Comparison of ENCODE assay signal across 8 cellular contexts in genomic region chr14:70655110-70655826, GRCh38. TPM values are rescaled to one million over a fixed set of nuclear protein-coding genes. Genes with fewer than 3 reads are reported as not detected.
DNase-seq lines count a peak whose midpoint lies in the region; ATAC-seq and TF ChIP-seq lines count a peak whose summit lies in the region.

No MANE protein-coding gene starts in this region.

- H3K27me3 ChIP-seq in right lobe of liver, result no peaks in the 10 kb centered on the region

- H3K4me1 ChIP-seq in right lobe of liver, result no peaks in the 10 kb centered on the region

- ATAC-seq in GM21447 (IDR thresholded peaks at IDR 0.05; ENCODE audit: unreplicated experiment) (peak; percentile 67), right lobe of liver (peak; percentile 24 to 42 (median 38))

- DNase-seq in Calu3 (peak; percentile 31), right lobe of liver (no peak), posterior cingulate gyrus (no peak), cardiac septum (ENCODE audit: low spot score) (no peak), NCI-H187 (lab: John Stamatoyannopoulos, UW) (no peak)
- DNase-seq in Jurkat, Clone E6-1 (ENCODE audit: low read depth, low spot score), result peak; percentile 85
- DNase-seq in activated CD8-positive, alpha-beta memory T cell treated with anti-CD3 and anti-CD28 coated beads, Interleukin-2, amount 50 U/mL, for 4 hours, result peak; percentile 58

- no peaks in the 10 kb centered on the region for H3K9me3 ChIP-seq in right lobe of liver

- H3K36me3 Mint-ChIP-seq in Calu3 (ENCODE audit: insufficient read depth, unreplicated experiment), result no peaks in the 10 kb centered on the region

- no TSS peak for BruUV-seq in Calu3 (replicated peaks; lab: Mats Ljungman, UMichigan)

- H3K27me3 Mint-ChIP-seq in Calu3 (ENCODE audit: unreplicated experiment), result no peaks in the 10 kb centered on the region

- H3K4me1 Mint-ChIP-seq in Calu3 (ENCODE audit: low read depth, unreplicated experiment), result peaks cover 14% of the 10 kb centered on the region

- no peak overlapping the region for H3K27ac Mint-ChIP-seq in Calu3 (ENCODE audit: unreplicated experiment)

- 57% methylated on average over 19 of the region's 19 CpGs for WGBS in right lobe of liver (ENCODE audit: insufficient coverage, low coverage, low lambda C conversion rate, missing lambda C conversion rate)

- no peak overlapping the region for H3K4me3 Mint-ChIP-seq in Calu3 (ENCODE audit: low read depth, unreplicated experiment)

- TF ChIP-seq POLR2A in right lobe of liver (IDR thresholded peaks at IDR 0.05), result no peak

- H3K4me3 ChIP-seq in Jurkat, Clone E6-1 (ENCODE audit: low read length), result peak overlapping the region; percentile 30
- no peak overlapping the region for H3K4me3 ChIP-seq in right lobe of liver

- TF ChIP-seq CTCF in Calu3 (IDR thresholded peaks at IDR 0.05; ENCODE audit: unreplicated experiment), result no peak
- TF ChIP-seq CTCF in right lobe of liver (IDR thresholded peaks at IDR 0.05), result no peak

- H3K27ac ChIP-seq in right lobe of liver, result no peak overlapping the region

- H3K36me3 ChIP-seq in right lobe of liver, result no peaks in the 10 kb centered on the region

- intact Hi-C loops in Calu3 (cut with micrococcal nuclease; ENCODE audit: unreplicated experiment), result no loop called here
- intact Hi-C loops in right lobe of liver (cut with DNase I), result no loop called here
- intact Hi-C loops in posterior cingulate gyrus (cut with DNase I), result no loop called here
- intact Hi-C loops in cardiac septum (cut with DNase I), result no loop called here

- CTCF ChIA-PET in Calu3 (lab: Charles Lee), result no interaction called here

- H3K9me3 Mint-ChIP-seq in Calu3 (ENCODE audit: low read depth, unreplicated experiment), result no peaks in the 10 kb centered on the region

RNA-seq across cellular contexts. Expression of gene TTC9, which starts 13.6 kb away (rescaled TPM):
- total RNA-seq in Calu3 (2022) (9.8 and 11.0 TPM in 2 replicates), right lobe of liver (1 to 10 TPM in 3 of 6 experiments, under 1 TPM in 3; 0.15 to 5.5 (median 2.8) TPM), cardiac septum (2.9 TPM)
- polyA plus RNA-seq in Jurkat, Clone E6-1 (2012; ENCODE audit: insufficient read depth, insufficient read length), result 4.0 TPM

RNA-seq across cellular contexts. Expression of gene MED6, which starts 54.8 kb away (rescaled TPM):
- 38.3 and 45.4 TPM in 2 replicates for total RNA-seq in Calu3 (2022)
- polyA plus RNA-seq in Jurkat, Clone E6-1 (2012; ENCODE audit: insufficient read depth, insufficient read length), result 55.4 TPM
- total RNA-seq in right lobe of liver, result 10 to 100 TPM in 5 of 6 experiments, 1 to 10 TPM in 1; 8.8 to 20.0 (median 13.7) TPM
- total RNA-seq in cardiac septum, result 21.7 TPM

Comparison
In these comparisons a context has a peak if more than half of its experiments do, and no peak if none do; other contexts are left out.
1. DNase-seq: peak in Calu3 (single experiment), Jurkat, Clone E6-1 (single experiment) and activated CD8-positive, alpha-beta memory T cell treated with anti-CD3 and anti-CD28 coated beads, Interleukin-2, amount 50 U/mL, for 4 hours (single experiment); none in right lobe of liver (0 of 3), posterior cingulate gyrus (0 of 10), cardiac septum (single experiment) and NCI-H187 (0 of 2).